22 cellular contexts compared by ENCODE assay signal in genomic region chr12:80019691-80020090, GRCh38.
A peak's percentile ranks its signal among the peaks of the same experiment; 100 is the strongest.
DNase-seq lines count a peak whose midpoint lies in the region; ATAC-seq, FAIRE-seq and TF ChIP-seq lines count a peak whose summit lies in the region.
"Had no signal": no experiment of that assay in that cellular context is flagged by ENCODE, and none has a peak within 500 bp of the region (broad histone marks: within the 10 kb centered on the region; RNA-seq: fewer than 3 reads in every experiment).

No MANE protein-coding gene starts in this region.

- H2BK5ac ChIP-seq in mesendoderm (ENCODE audit: low read length): no peak overlapping the region

- no peak overlapping the region for H2AK5ac ChIP-seq in mesendoderm (ENCODE audit: low read length)

- intact Hi-C loops in left colon (cut with DNase I, micrococcal nuclease): no loop called here

- peaks cover 0 to 3% of the 10 kb centered on the region in 2 experiments; a peak in 2 of 4 replicates for H3K4me1 ChIP-seq in SK-N-SH (ENCODE audit: control insufficient read depth in 1 of 2, insufficient read depth in 2 of 2, low read depth in 1 of 2, low read length in 1 of 2)
- H3K4me1 ChIP-seq in astrocyte (ENCODE audit: insufficient read depth, low read length): no peaks in the 10 kb centered on the region
- H3K4me1 ChIP-seq in mesendoderm (ENCODE audit: control insufficient read depth, low read depth, low read length): no peaks in the 10 kb centered on the region
- H3K4me1 ChIP-seq: A549; BLaER1 treated with 17β-estradiol and CSF1 and Interleukin-3, amounts not matched to agents 10 nM and 100 nM; Caco-2 had no signal

- FAIRE-seq in astrocyte (lab: Jason Lieb, UNC): no peak
- FAIRE-seq: A549, D721Med, G401.6, GM12891, GM19239 had no signal

- H3K4me3 ChIP-seq in SK-N-SH (ENCODE audit: low read depth in 2 of 2, low read length in 1 of 2) (no peak overlapping the region), astrocyte (ENCODE audit: insufficient read depth, low read depth, low read length) (no peak overlapping the region), mesendoderm (ENCODE audit: low read length) (no peak overlapping the region)
- H3K4me3 ChIP-seq: A549; BLaER1 treated with 17β-estradiol and CSF1 and Interleukin-3, amounts not matched to agents 10 nM and 100 nM had no signal

- H2AFZ ChIP-seq in SK-N-SH (ENCODE audit: low read depth): peak overlapping the region; percentile 86; the same call in 1 of the 2 replicates
- H2AFZ ChIP-seq in astrocyte (ENCODE audit: low read depth, low read length): no peak overlapping the region

- H3K27ac Mint-ChIP-seq in astrocyte (ENCODE audit: unreplicated experiment): peak overlapping the region; percentile 28
- H3K27ac Mint-ChIP-seq: B cell; CD4-positive, alpha-beta T cell; CD8-positive, alpha-beta T cell had no signal

- H3K56ac ChIP-seq in mesendoderm (ENCODE audit: low read length): no peak overlapping the region

- H2BK15ac ChIP-seq in mesendoderm (replicated peaks; ENCODE audit: low read depth): no peak overlapping the region

- no peak overlapping the region for H4K5ac ChIP-seq in mesendoderm (ENCODE audit: low read length)

- H3K79me2 ChIP-seq in SK-N-SH (ENCODE audit: insufficient read depth): no peaks in the 10 kb centered on the region
- no peaks in the 10 kb centered on the region for H3K79me2 ChIP-seq in astrocyte (ENCODE audit: insufficient read depth, low read length)
- H3K79me2 ChIP-seq in mesendoderm (ENCODE audit: control insufficient read depth, insufficient read depth, low read length): no peaks in the 10 kb centered on the region

- H3K9ac ChIP-seq in SK-N-SH (no peak overlapping the region), astrocyte (ENCODE audit: low read length) (no peak overlapping the region), mesendoderm (ENCODE audit: low read length) (no peak overlapping the region)
- H3K9ac ChIP-seq: BLaER1 treated with 17β-estradiol and CSF1 and Interleukin-3, amounts not matched to agents 10 nM and 100 nM had no signal

- 48% methylated on average over 5 of the region's 5 CpGs for WGBS in SK-N-SH (ENCODE audit: low lambda C conversion rate)
- WGBS in mesendoderm (ENCODE audit: extremely low coverage, insufficient coverage, low lambda C conversion rate): no CpG with 5 or more reads among the region's 5 CpGs

- no peaks in the 10 kb centered on the region for H3F3A ChIP-seq in SK-N-SH (replicated peaks; ENCODE audit: insufficient read depth)

- POLR2A ChIA-PET in SK-N-SH (lab: Yijun Ruan, JAX): no interaction called here

- H3K27ac ChIP-seq in SK-N-SH (ENCODE audit: low read depth in 2 of 2, low read length in 1 of 2) (no peak overlapping the region), astrocyte (ENCODE audit: low read depth, low read length) (no peak overlapping the region), mesendoderm (ENCODE audit: low read depth, low read length) (no peak overlapping the region)
- H3K27ac ChIP-seq: 22Rv1; A549; BLaER1 treated with 17β-estradiol and CSF1 and Interleukin-3, amounts not matched to agents 10 nM and 100 nM; C4-2B had no signal

- no peak for TF ChIP-seq EP300 in SK-N-SH (IDR thresholded peaks at IDR 0.05; ENCODE audit: borderline replicate concordance in 1 of 2, low read depth in 1 of 2, low read length in 1 of 2)

- no peak overlapping the region for H2BK120ac ChIP-seq in mesendoderm (ENCODE audit: low read depth, low read length)

- H4K20me1 ChIP-seq in SK-N-SH (ENCODE audit: insufficient read depth) (no peaks in the 10 kb centered on the region), astrocyte (ENCODE audit: insufficient read depth, low read length) (no peaks in the 10 kb centered on the region)
- H4K20me1 ChIP-seq: BLaER1 treated with 17β-estradiol and CSF1 and Interleukin-3, amounts not matched to agents 10 nM and 100 nM had no signal

- TF ChIP-seq RAD21 in SK-N-SH (IDR thresholded peaks at IDR 0.05; ENCODE audit: low read length): no peak

- H3K4me2 ChIP-seq in SK-N-SH (no peak overlapping the region), astrocyte (ENCODE audit: low read length) (no peak overlapping the region), mesendoderm (ENCODE audit: low read length) (no peak overlapping the region)
- H3K4me2 ChIP-seq: A549; BLaER1 treated with 17β-estradiol and CSF1 and Interleukin-3, amounts not matched to agents 10 nM and 100 nM had no signal

- ATAC-seq in left colon: no peak
- ATAC-seq: A549; CD8-positive, alpha-beta T cell had no signal

- H4K8ac ChIP-seq in mesendoderm (ENCODE audit: low read depth, low read length): no peak overlapping the region

- no peaks in the 10 kb centered on the region for H3K36me3 ChIP-seq in SK-N-SH (replicated peaks in 1 of 2; ENCODE audit: control insufficient read depth in 1 of 2, insufficient read depth in 2 of 2, low read length in 1 of 2)
- no peaks in the 10 kb centered on the region for H3K36me3 ChIP-seq in astrocyte (ENCODE audit: insufficient read depth, low read length)
- H3K36me3 ChIP-seq in mesendoderm (ENCODE audit: control insufficient read depth, insufficient read depth, low read length): no peaks in the 10 kb centered on the region
- H3K36me3 ChIP-seq: BLaER1 treated with 17β-estradiol and CSF1 and Interleukin-3, amounts not matched to agents 10 nM and 100 nM had no signal

- no peaks in the 10 kb centered on the region for H3K9me2 ChIP-seq in SK-N-SH

- H3K18ac ChIP-seq in mesendoderm (ENCODE audit: low read length): no peak overlapping the region

- DNase-seq in SK-N-SH (no peak), astrocyte (ENCODE audit: low read depth) (no peak), mesendoderm (peak; percentile 64), left colon (no peak), HuH-7 (ENCODE audit: low spot score) (no peak)
- DNase-seq in activated CD4-positive, alpha-beta T cell treated with anti-CD3 and anti-CD28 coated beads, Interleukin-2, amount 50 U/mL, for 48 hours: no peak
- DNase-seq: AML-193; Caco-2; Calu3; CD4-positive, alpha-beta T cell; CD8-positive, alpha-beta T cell; DMS79 treated with DMSO at 0.1 percent for 48 hours; GF-D8 had no signal

- CTCF ChIA-PET in SK-N-SH (lab: Yijun Ruan, JAX): no interaction called here

- H3K27me3 Mint-ChIP-seq in astrocyte (ENCODE audit: low read depth, unreplicated experiment): no peaks in the 10 kb centered on the region

- TF ChIP-seq CTCF in SK-N-SH (IDR thresholded peaks at IDR 0.05) (no peak), astrocyte (IDR thresholded peaks at IDR 0.05; ENCODE audit: insufficient read depth, low read depth, low read length) (no peak)

- H3K9me3 Mint-ChIP-seq in astrocyte (ENCODE audit: unreplicated experiment): peaks cover 2% of the 10 kb centered on the region
- H3K9me3 Mint-ChIP-seq: CD8-positive, alpha-beta T cell had no signal

- H3K23ac ChIP-seq in mesendoderm (ENCODE audit: low read length): no peak overlapping the region

- H3K9me3 ChIP-seq in SK-N-SH (no peaks in the 10 kb centered on the region), astrocyte (ENCODE audit: insufficient read depth, low read depth, low read length) (no peaks in the 10 kb centered on the region)
- H3K9me3 ChIP-seq: A549; BLaER1 treated with 17β-estradiol and CSF1 and Interleukin-3, amounts not matched to agents 10 nM and 100 nM; Caco-2 had no signal

- no peak overlapping the region for H3K4ac ChIP-seq in mesendoderm (ENCODE audit: low read depth, low read length)

- peaks cover 8% of the 10 kb centered on the region for H3K4me1 Mint-ChIP-seq in astrocyte (ENCODE audit: low read depth, unreplicated experiment)
- H3K4me1 Mint-ChIP-seq: B cell had no signal

- peaks cover 2% of the 10 kb centered on the region for H3K36me3 Mint-ChIP-seq in astrocyte (ENCODE audit: low read depth, unreplicated experiment)
- H3K36me3 Mint-ChIP-seq: CD8-positive, alpha-beta T cell had no signal

- H3K4me3 Mint-ChIP-seq in astrocyte (ENCODE audit: unreplicated experiment): no peak overlapping the region
- H3K4me3 Mint-ChIP-seq: B cell; CD4-positive, alpha-beta T cell; CD8-positive, alpha-beta T cell had no signal

- H3K79me1 ChIP-seq in mesendoderm (ENCODE audit: low read length): no peaks in the 10 kb centered on the region

- H3K27me3 ChIP-seq in SK-N-SH (ENCODE audit: insufficient read depth) (no peaks in the 10 kb centered on the region), astrocyte (ENCODE audit: insufficient read depth, low read length) (no peaks in the 10 kb centered on the region), mesendoderm (ENCODE audit: insufficient read depth, low read length, poor library complexity) (no peaks in the 10 kb centered on the region)
- H3K27me3 ChIP-seq: BLaER1 treated with 17β-estradiol and CSF1 and Interleukin-3, amounts not matched to agents 10 nM and 100 nM had no signal

TF ChIP-seq in SK-N-SH, 30 proteins besides CTCF, POLR2A, EP300 and RAD21 (continues in another document):
- TF ChIP-seq JUND (IDR thresholded peaks at IDR 0.05): no peak
- no peak for TF ChIP-seq NRF1 (IDR thresholded peaks at IDR 0.05; ENCODE audit: low read depth, low read length)
- no peak for TF ChIP-seq ZBTB33 (IDR thresholded peaks at IDR 0.05; ENCODE audit: borderline replicate concordance, low read depth)
- no peak for TF ChIP-seq USF1 (IDR thresholded peaks at IDR 0.05; ENCODE audit: borderline replicate concordance, low read depth)
- no peak for TF ChIP-seq RXRA (IDR thresholded peaks at IDR 0.05; ENCODE audit: borderline replicate concordance, low read depth)
- TF ChIP-seq YY1 (IDR thresholded peaks at IDR 0.05; ENCODE audit: low read depth): no peak
